Comparison of ENCODE assay signal across 8 cellular contexts in the genomic region with DNA sequence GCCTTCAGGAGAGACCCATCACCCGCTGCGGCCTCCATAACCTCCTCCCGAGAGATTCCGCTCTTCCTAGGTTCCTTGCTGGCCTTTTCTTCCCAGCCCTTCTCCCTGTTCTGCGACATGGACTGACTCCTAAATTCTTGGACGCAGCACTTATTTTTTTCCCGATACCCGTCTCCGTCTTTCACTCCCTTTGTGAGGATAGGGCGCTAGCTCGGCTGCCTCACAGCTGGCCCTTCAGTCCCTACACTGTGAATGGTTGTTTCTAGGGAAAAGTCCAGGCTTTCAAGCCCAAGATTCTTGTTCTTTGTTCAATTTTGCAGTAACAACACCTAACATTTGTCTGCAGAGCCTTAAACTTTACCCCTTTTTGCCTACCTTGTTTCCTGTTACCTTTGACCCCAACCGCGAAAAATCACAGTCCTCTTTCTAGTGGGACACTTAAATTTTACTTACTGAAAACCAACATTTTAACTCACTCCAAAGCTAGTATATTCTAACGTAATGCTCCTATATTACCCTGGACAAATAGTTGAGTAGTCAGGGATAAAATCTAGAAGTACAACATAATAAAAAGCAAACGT. TPM values are rescaled to one million over a fixed set of nuclear protein-coding genes. Genes with fewer than 3 reads are reported as not detected.
DNase-seq lines count a peak whose midpoint lies in the region; ATAC-seq and TF ChIP-seq lines count a peak whose summit lies in the region.

No MANE protein-coding gene starts in this region.

- no peak; the same call in 1 of the 2 replicates for TF ChIP-seq EP300 in Ishikawa (IDR thresholded peaks at IDR 0.05; ENCODE audit: borderline replicate concordance)
- no peak for TF ChIP-seq EP300 in upper lobe of left lung (IDR thresholded peaks at IDR 0.05)

- H3K4me1 ChIP-seq in lung (ENCODE audit: control insufficient read depth in 2 of 2, insufficient read depth in 2 of 2, low read length in 2 of 2) (peaks cover 0 to 3% of the 10 kb centered on the region in 2 donors), upper lobe of left lung (peaks cover 13 to 25% (median 15%) of the 10 kb centered on the region in 4 donors)

- no peaks in the 10 kb centered on the region for H3K27me3 ChIP-seq in lung (ENCODE audit: control insufficient read depth, insufficient read depth)
- H3K27me3 ChIP-seq in upper lobe of left lung = no peaks in the 10 kb centered on the region

- TF ChIP-seq RAD21 in Ishikawa (IDR thresholded peaks at IDR 0.05; ENCODE audit: low read depth) = no peak

- H3K9me3 ChIP-seq in lung (ENCODE audit: control insufficient read depth in 2 of 2, insufficient read depth in 1 of 2, low read length in 1 of 2) (no peaks in the 10 kb centered on the region), upper lobe of left lung (no peaks in the 10 kb centered on the region)

- H3K27ac ChIP-seq in lung (ENCODE audit: low read depth in 1 of 2, low read length in 1 of 2) (peak overlapping the region; percentile 92 to 96), upper lobe of left lung (peak overlapping the region; percentile 92 to 97 (median 94))

- no peak for DNase-seq in cardiac fibroblast (ENCODE audit: low read depth in 2 of 2)
- DNase-seq in lung (ENCODE audit: low spot score) = no peak
- DNase-seq in upper lobe of left lung = no peak
- DNase-seq in NCI-H446 (lab: John Stamatoyannopoulos, UW) = no peak
- no peak for DNase-seq in NCI-H1436 treated with DMSO at 0.1 percent for 48 hours (lab: John Stamatoyannopoulos, UW)
- no peak for DNase-seq in stimulated activated CD4-positive, alpha-beta T cell treated with anti-CD3 and anti-CD28 coated beads, Interleukin-4, amount 100 ng/mL, for 1 hour

- peak overlapping the region; percentile 50 to 71 for H3K4me3 ChIP-seq in cardiac fibroblast (replicated peaks in 1 of 2; ENCODE audit: low read depth in 2 of 2, low read length in 2 of 2)
- H3K4me3 ChIP-seq in lung = peak overlapping the region; percentile 57
- peak overlapping the region; percentile 29 to 92 (median 88) for H3K4me3 ChIP-seq in upper lobe of left lung

- TF ChIP-seq CTCF in cardiac fibroblast (IDR thresholded peaks at IDR 0.05; ENCODE audit: low read depth, low read length) (no peak), lung (IDR thresholded peaks at IDR 0.05; ENCODE audit: control extremely low read depth, extremely low read depth) (no peak), upper lobe of left lung (IDR thresholded peaks at IDR 0.05) (no peak)

- 15 to 19% methylated on average over 15 of the region's 15 CpGs for WGBS in lung, 2 donors
- WGBS in upper lobe of left lung, 2 donors = 15 to 18% methylated on average over 15 of the region's 15 CpGs

- no peak for TF ChIP-seq POLR2A in upper lobe of left lung (IDR thresholded peaks at IDR 0.05)

- no peaks in the 10 kb centered on the region for H3K36me3 ChIP-seq in lung (ENCODE audit: control insufficient read depth in 2 of 2, insufficient read depth in 2 of 2, low read length in 2 of 2)
- H3K36me3 ChIP-seq in upper lobe of left lung = no peaks in the 10 kb centered on the region

- ATAC-seq in GM18498 (IDR thresholded peaks at IDR 0.05; ENCODE audit: unreplicated experiment) (peak; percentile 5), lung (ENCODE audit: insufficient read depth, low FRiP score) (no peak), upper lobe of left lung (ENCODE audit: low FRiP score in 2 of 2) (peak in 1 of 2 donors; percentile 43)

TF ChIP-seq in Ishikawa, 13 proteins besides CTCF, POLR2A, EP300 and RAD21:
- no peak for TF ChIP-seq FOXM1 (IDR thresholded peaks at IDR 0.05; ENCODE audit: borderline replicate concordance, low read depth)
- TF ChIP-seq USF1 (IDR thresholded peaks at IDR 0.05) = no peak
- TF ChIP-seq CREB1 (IDR thresholded peaks at IDR 0.05; ENCODE audit: low read depth) = no peak
- TF ChIP-seq TCF12 (IDR thresholded peaks at IDR 0.05; ENCODE audit: low read depth) = no peak
- no peak for TF ChIP-seq ZBTB7A (IDR thresholded peaks at IDR 0.05; ENCODE audit: low read depth)
- TF ChIP-seq, protein P1, sequence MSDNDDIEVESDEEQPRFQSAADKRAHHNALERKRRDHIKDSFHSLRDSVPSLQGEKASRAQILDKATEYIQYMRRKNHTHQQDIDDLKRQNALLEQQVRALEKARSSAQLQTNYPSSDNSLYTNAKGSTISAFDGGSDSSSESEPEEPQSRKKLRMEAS (IDR thresholded peaks at IDR 0.05) = no peak
- peak; percentile 5; the same call in 1 of the 2 replicates for TF ChIP-seq TEAD4 (IDR thresholded peaks at IDR 0.05)

RNA-seq across cellular contexts. Expression of gene PIK3CB, which starts 0.5 kb away (rescaled TPM):
- total RNA-seq in lung = 10 to 100 TPM; 34.9 to 41.9 TPM
- 10 to 100 TPM; 12.8 to 20.2 TPM for polyA plus RNA-seq in lung
- total RNA-seq in upper lobe of left lung = 10 to 100 TPM; 26.1 to 77.2 (median 40.6) TPM
